ENCODE assay signal across 14 cellular contexts in the genomic region with DNA sequence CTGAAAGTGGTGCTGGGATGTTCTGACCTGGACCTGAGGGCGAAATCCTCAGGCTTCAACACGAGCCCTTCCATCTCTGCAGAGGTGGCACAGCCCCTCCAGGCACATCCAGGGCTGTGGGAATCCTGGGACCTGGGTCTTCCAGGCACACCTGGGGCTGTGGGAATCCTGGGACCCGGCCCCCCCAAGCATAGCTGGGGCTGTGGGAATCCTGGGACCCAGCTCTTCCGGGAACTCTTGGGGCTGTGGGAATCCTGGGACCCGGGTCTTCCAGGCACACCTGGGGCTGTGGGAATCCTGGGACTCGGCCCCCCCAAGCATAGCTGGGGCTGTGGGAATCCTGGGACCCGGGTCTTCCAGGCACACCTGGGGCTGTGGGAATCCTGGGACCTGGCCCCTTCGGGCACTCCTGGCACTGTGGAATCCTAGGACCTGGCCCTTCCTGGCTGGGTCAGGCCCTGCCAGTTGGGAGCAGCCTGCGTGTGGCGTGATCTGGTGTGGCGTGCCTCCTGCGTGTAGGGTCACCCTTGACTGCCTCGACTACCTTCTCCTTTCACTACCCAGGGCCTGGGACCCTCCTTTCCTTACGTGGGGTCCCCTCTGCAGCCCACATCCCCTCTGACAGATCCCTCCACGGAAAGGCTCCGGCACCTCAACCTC.
"Had no signal": no experiment of that assay in that cellular context is flagged by ENCODE, and none has a peak within 500 bp of the region (broad histone marks: within the 10 kb centered on the region; RNA-seq: fewer than 3 reads in every experiment).

No MANE protein-coding gene starts in this region.

- H3K4me3 ChIP-seq: gastroesophageal sphincter, heart left ventricle, testis had no signal

- DNase-seq: activated CD4-positive, alpha-beta T cell treated with anti-CD3 and anti-CD28 coated beads, Interleukin-2, amount 10 ng/mL, durations not matched to agents 7 days and 5 days; activated CD8-positive, alpha-beta memory T cell treated with anti-CD3 and anti-CD28 coated beads for 24 hours; activated CD8-positive, alpha-beta memory T cell treated with anti-CD3 and anti-CD28 coated beads, Interleukin-2, amount 50 U/mL, for 48 hours; activated naive CD8-positive, alpha-beta T cell treated with anti-CD3 and anti-CD28 coated beads for 36 hours; activated T-cell treated with anti-CD3 and anti-CD28 coated beads, Interleukin-2, amount 50 U/mL, for 72 hours; amniotic stem cell; cortex of kidney; effector CD4-positive, alpha-beta T cell; nephron progenitor cell; SK-N-SH; T-cell; testis had no signal

- H3K9me3 ChIP-seq: gastroesophageal sphincter, heart left ventricle, SK-N-SH, testis had no signal

- H3K4me1 ChIP-seq: gastroesophageal sphincter, heart left ventricle had no signal

- H3K27ac ChIP-seq: gastroesophageal sphincter, heart left ventricle, testis had no signal

- H3K36me3 ChIP-seq: gastroesophageal sphincter, heart left ventricle had no signal

- H3K27me3 ChIP-seq: testis had no signal
